Comparison of ENCODE assay signal across 11 cellular contexts in genomic region chr3:24519368-24520100, GRCh38. TPM values are rescaled to one million over a fixed set of nuclear protein-coding genes. Genes with fewer than 3 reads are reported as not detected.
DNase-seq lines count a peak whose midpoint lies in the region; ATAC-seq lines count a peak whose summit lies in the region.
"Had no signal": no experiment of that assay in that cellular context is flagged by ENCODE, and none has a peak within 500 bp of the region (broad histone marks: within the 10 kb centered on the region; RNA-seq: fewer than 3 reads in every experiment).

No MANE protein-coding gene starts in this region.

- no peaks in the 10 kb centered on the region for H3K36me3 ChIP-seq in iPS-20b (ENCODE audit: insufficient read depth, low read depth, low read length)

- no peak overlapping the region for H3K27ac ChIP-seq in iPS-20b (ENCODE audit: low read length)
- H3K27ac ChIP-seq: psoas muscle had no signal

- peaks cover 67% of the 10 kb centered on the region for H3K27me3 ChIP-seq in iPS-20b (ENCODE audit: insufficient read depth, low read length)

- ATAC-seq in GM21526 (IDR thresholded peaks at IDR 0.05; ENCODE audit: low FRiP score, unreplicated experiment) = peak; percentile 51
- ATAC-seq in HG03565 (IDR thresholded peaks at IDR 0.05; ENCODE audit: unreplicated experiment) = peak; percentile 45
- ATAC-seq: psoas muscle had no signal

- no peak overlapping the region for H3K9ac ChIP-seq in iPS-20b (ENCODE audit: low read depth, low read length)

- peak overlapping the region; percentile 37; the same call in 1 of the 2 replicates for H3K4me3 ChIP-seq in iPS-20b (ENCODE audit: low read length)
- H3K4me3 ChIP-seq: psoas muscle had no signal

- intact Hi-C loops in posterior vena cava (cut with DNase I) = no loop called here

- H3K9me3 ChIP-seq in iPS-20b (ENCODE audit: insufficient read depth, low read depth, low read length) = no peaks in the 10 kb centered on the region
- H3K9me3 ChIP-seq: psoas muscle had no signal

- H3K4me1 ChIP-seq in iPS-20b (ENCODE audit: insufficient read depth, low read length) = peaks cover 12% of the 10 kb centered on the region; the same call in 1 of the 2 replicates

- DNase-seq in ELF-1 (ENCODE audit: low read depth, low spot score) (peak; percentile 73), NK-92 (lab: John Stamatoyannopoulos, UW; ENCODE audit: unreplicated experiment) (no peak), GOT3 (lab: John Stamatoyannopoulos, UW) (no peak), posterior vena cava (ENCODE audit: low spot score) (no peak), NCI-H146 (lab: John Stamatoyannopoulos, UW) (no peak)
- DNase-seq: foreskin melanocyte, psoas muscle had no signal

RNA-seq across cellular contexts. Expression of gene THRB, which starts 24.9 kb away (rescaled TPM):
- total RNA-seq in posterior vena cava = 10 to 100 TPM; 25.0 to 32.5 TPM
- total RNA-seq: T-helper 1 cell treated with Interleukin-12 subunit alpha and Interleukin-12 subunit beta and Interleukin-4 antibody, amounts not matched to agents 30 ng/mL and 1 ng/mL, for 36 hours had no signal
